ENCODE assay signal across 23 cellular contexts in the genomic region with DNA sequence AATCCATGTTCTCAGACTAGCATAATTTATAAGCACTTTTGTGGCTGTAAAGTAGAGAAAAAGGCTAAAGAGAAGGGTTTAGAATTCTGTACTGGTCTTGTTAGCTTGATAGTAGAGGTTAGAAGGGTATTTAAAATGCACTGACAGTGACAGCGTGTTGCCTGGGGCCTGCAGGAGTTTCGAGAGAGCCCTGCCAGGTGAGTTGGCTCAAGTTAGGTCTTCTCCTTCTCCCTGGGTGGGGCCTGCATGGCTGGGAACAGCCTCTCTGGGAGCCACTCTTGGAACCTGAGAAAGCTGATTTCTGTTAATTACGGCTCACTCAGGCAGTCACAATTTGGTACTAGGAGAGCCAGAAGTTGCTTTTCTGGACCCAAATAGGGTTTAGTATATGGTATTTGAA.
DNase-seq lines count a peak whose midpoint lies in the region; ATAC-seq, FAIRE-seq and TF ChIP-seq lines count a peak whose summit lies in the region.
"Had no signal": no experiment of that assay in that cellular context is flagged by ENCODE, and none has a peak within 500 bp of the region (broad histone marks: within the 10 kb centered on the region; RNA-seq: fewer than 3 reads in every experiment).

No MANE protein-coding gene starts in this region.

- no peak overlapping the region for H3K27ac ChIP-seq in right atrium auricular region
- H3K27ac ChIP-seq: adrenal gland, coronary artery, parathyroid adenoma had no signal

- no peaks in the 10 kb centered on the region for H3K27me3 ChIP-seq in right atrium auricular region
- H3K27me3 ChIP-seq: adrenal gland had no signal

- TF ChIP-seq CTCF in right atrium auricular region (IDR thresholded peaks at IDR 0.05) (no peak), mesothelial cell of epicardium (IDR thresholded peaks at IDR 0.05; ENCODE audit: unreplicated experiment) (no peak)

- H3K27ac Mint-ChIP-seq in mesothelial cell of epicardium: peak overlapping the region; percentile 48
- H3K27ac Mint-ChIP-seq: activated CD4-positive, alpha-beta T cell treated with anti-CD3 and anti-CD28 coated beads, Interleukin-2, amount 10 ng/mL, durations not matched to agents 24 days and 14 days had no signal

- DNase-seq in left ventricle myocardium superior (peak; percentile 27), right atrium auricular region (ENCODE audit: low spot score) (no peak), cerebellar cortex (ENCODE audit: low spot score) (peak; percentile 63), mesothelial cell of epicardium (ENCODE audit: low spot score in 2 of 2, unreplicated experiment in 2 of 2) (no peak), GM03348 (ENCODE audit: low spot score) (no peak), GM19239 (ENCODE audit: insufficient read length, low spot score) (no peak), NCI-H2227 treated with DMSO at 0.1 percent for 48 hours (lab: John Stamatoyannopoulos, UW) (no peak)
- DNase-seq: ACHN; activated CD4-positive, alpha-beta T cell treated with anti-CD3 and anti-CD28 coated beads, Interleukin-2, amount 10 ng/mL, durations not matched to agents 24 days and 14 days; activated naive CD4-positive, alpha-beta T cell; activated T-cell treated with anti-CD3 and anti-CD28 coated beads, Interleukin-2, amount 50 U/mL, for 4 hours; adrenal gland; DMS79; effector memory CD8-positive, alpha-beta T cell; kidney; NCI-H1092; NCI-H2171; stimulated activated CD8-positive, alpha-beta memory T cell treated with anti-CD3 and anti-CD28 coated beads, Interleukin-4, amount 100 ng/mL, for 48 hours had no signal

- no peaks in the 10 kb centered on the region for H3K9me3 Mint-ChIP-seq in mesothelial cell of epicardium
- H3K9me3 Mint-ChIP-seq: activated CD4-positive, alpha-beta T cell treated with anti-CD3 and anti-CD28 coated beads, Interleukin-2, amount 10 ng/mL, durations not matched to agents 24 days and 14 days; activated T-cell treated with anti-CD3 and anti-CD28 coated beads, Interleukin-2, amount 50 U/mL, for 4 hours; effector memory CD8-positive, alpha-beta T cell; neural crest cell had no signal

- peaks cover 36% of the 10 kb centered on the region for H3K4me1 Mint-ChIP-seq in mesothelial cell of epicardium

- H3K4me3 Mint-ChIP-seq in mesothelial cell of epicardium: no peak overlapping the region
- H3K4me3 Mint-ChIP-seq: activated CD4-positive, alpha-beta T cell treated with anti-CD3 and anti-CD28 coated beads, Interleukin-2, amount 10 ng/mL, durations not matched to agents 24 days and 14 days; activated T-cell treated with anti-CD3 and anti-CD28 coated beads, Interleukin-2, amount 50 U/mL, for 4 hours; neural crest cell had no signal

- FAIRE-seq in GM19239 (lab: Jason Lieb, UNC): no peak
- FAIRE-seq: GM12878, kidney had no signal

- intact Hi-C loops in left ventricle myocardium superior (cut with micrococcal nuclease): no loop called here

- no peak overlapping the region for H3K4me3 ChIP-seq in right atrium auricular region
- H3K4me3 ChIP-seq: adrenal gland, coronary artery, GM12878, HAP-1 had no signal

- H3K27me3 Mint-ChIP-seq in mesothelial cell of epicardium (ENCODE audit: low read depth): no peaks in the 10 kb centered on the region
- H3K27me3 Mint-ChIP-seq: activated CD4-positive, alpha-beta T cell treated with anti-CD3 and anti-CD28 coated beads, Interleukin-2, amount 10 ng/mL, durations not matched to agents 24 days and 14 days; effector memory CD8-positive, alpha-beta T cell had no signal

- H3K4me1 ChIP-seq in right atrium auricular region: peaks cover 0 to 80% of the 10 kb centered on the region in 2 donors

- no peaks in the 10 kb centered on the region for H3K36me3 Mint-ChIP-seq in mesothelial cell of epicardium

- peak; percentile 32 for ATAC-seq in left ventricle myocardium superior
- ATAC-seq: activated T-cell treated with anti-CD3 and anti-CD28 coated beads, Interleukin-2, amount 50 U/mL, for 4 hours; effector memory CD8-positive, alpha-beta T cell had no signal

- no peaks in the 10 kb centered on the region for H3K36me3 ChIP-seq in right atrium auricular region
- H3K36me3 ChIP-seq: adrenal gland, HAP-1 had no signal

- no peaks in the 10 kb centered on the region for H3K9me3 ChIP-seq in right atrium auricular region
- H3K9me3 ChIP-seq: adrenal gland, HAP-1 had no signal

Comparison
In these comparisons a context has a peak if more than half of its experiments do, and no peak if none do; other contexts are left out.
1. DNase-seq: peak in left ventricle myocardium superior (single experiment) and cerebellar cortex (single experiment); none in right atrium auricular region (single experiment), mesothelial cell of epicardium (0 of 2), GM03348 (single experiment), GM19239 (single experiment) and NCI-H2227 treated with DMSO at 0.1 percent for 48 hours (single experiment).